Comparison of ENCODE assay signal across 26 cellular contexts in the genomic region with DNA sequence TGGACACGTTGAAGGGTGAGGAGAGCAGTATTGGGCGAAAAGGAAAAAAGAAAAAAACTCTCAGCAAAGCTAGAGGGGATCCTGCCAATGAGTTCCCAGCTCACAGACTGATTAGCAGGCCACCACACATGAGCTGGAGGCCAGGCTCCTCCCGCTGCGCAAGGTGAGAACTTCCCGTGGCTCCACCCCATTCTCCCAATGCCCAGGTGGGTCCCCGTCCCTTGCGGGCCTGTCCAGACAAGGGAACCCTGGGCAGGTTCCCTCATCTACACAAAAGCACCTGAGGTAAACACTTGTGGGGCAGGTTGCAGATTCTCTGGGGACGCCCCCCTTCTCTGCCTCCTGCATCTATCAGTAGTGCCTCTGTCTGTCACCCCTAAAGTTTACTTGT. TPM values are rescaled to one million over a fixed set of nuclear protein-coding genes. Genes with fewer than 3 reads are reported as not detected.
"Had no signal": no experiment of that assay in that cellular context is flagged by ENCODE, and none has a peak within 500 bp of the region (broad histone marks: within the 10 kb centered on the region; RNA-seq: fewer than 3 reads in every experiment).

No MANE protein-coding gene starts in this region.

- H3K9ac ChIP-seq: KMS-11 had no signal

- H3K4me2 ChIP-seq: KMS-11 had no signal

- H3K4me1 ChIP-seq: ascending aorta, body of pancreas had no signal

- H3K27me3 Mint-ChIP-seq: activated CD8-positive, alpha-beta memory T cell treated with anti-CD3 and anti-CD28 coated beads, Interleukin-2, amount 10 ng/mL, durations not matched to agents 7 days and 5 days; activated naive CD4-positive, alpha-beta T cell treated with anti-CD3 and anti-CD28 coated beads, Interleukin-2, amount 50 U/mL, for 24 hours; activated T-cell treated with anti-CD3 and anti-CD28 coated beads, Interleukin-2, amount 50 U/mL, for 24 hours; IgD-negative memory B cell had no signal

- H3K36me3 ChIP-seq: MG63 had no signal

- DNase-seq: activated CD4-positive, alpha-beta T cell treated with anti-CD3 and anti-CD28 coated beads for 48 hours; activated CD4-positive, alpha-beta T cell treated with anti-CD3 and anti-CD28 coated beads, Interleukin-2, amount 50 U/mL, for 48 hours; activated CD4-positive, CD25-positive, alpha-beta regulatory T cell treated with anti-CD3 and anti-CD28 coated beads, Interleukin-2, amount 50 U/mL, for 72 hours; activated CD8-positive, alpha-beta memory T cell treated with anti-CD3 and anti-CD28 coated beads, Interleukin-2, amount 10 ng/mL, durations not matched to agents 7 days and 5 days; activated effector memory CD4-positive, alpha-beta T cell treated with Interleukin-2 at 50 U/mL for 16 hours; activated naive CD4-positive, alpha-beta T cell; activated T-cell treated with anti-CD3 and anti-CD28 coated beads, Interleukin-2, amount 50 U/mL, for 24 hours; body of pancreas; MG63; NCI-H1092 treated with DMSO at 0.1 percent for 48 hours; NCI-H1417 treated with DMSO at 0.1 percent for 48 hours; NCI-H1694 treated with DMSO at 0.1 percent for 48 hours; NCI-H2029 treated with DMSO at 0.1 percent for 48 hours; NCI-H510A treated with DMSO at 0.1 percent for 48 hours; NCI-H69; NK-92 treated with Interleukin-12 subunit alpha and Interleukin-12 subunit beta, amount 100 ng/mL, for 24 hours; SHP77 had no signal

- H3K4me1 Mint-ChIP-seq: activated CD8-positive, alpha-beta memory T cell treated with anti-CD3 and anti-CD28 coated beads, Interleukin-2, amount 10 ng/mL, durations not matched to agents 7 days and 5 days; activated naive CD4-positive, alpha-beta T cell treated with anti-CD3 and anti-CD28 coated beads, Interleukin-2, amount 50 U/mL, for 24 hours; IgD-negative memory B cell had no signal

- H3K4me3 ChIP-seq: ascending aorta, body of pancreas, MG63 had no signal

- FAIRE-seq: bronchial epithelial cell had no signal

- H3K27ac ChIP-seq: ascending aorta, body of pancreas, KMS-11 had no signal

- ATAC-seq: activated CD8-positive, alpha-beta memory T cell treated with anti-CD3 and anti-CD28 coated beads, Interleukin-2, amount 10 ng/mL, durations not matched to agents 7 days and 5 days; body of pancreas; Panc1 had no signal

- H3K27me3 ChIP-seq: ascending aorta, body of pancreas, MG63 had no signal

- H3K4me3 Mint-ChIP-seq: activated CD8-positive, alpha-beta memory T cell treated with anti-CD3 and anti-CD28 coated beads, Interleukin-2, amount 10 ng/mL, durations not matched to agents 7 days and 5 days; activated naive CD4-positive, alpha-beta T cell treated with anti-CD3 and anti-CD28 coated beads, Interleukin-2, amount 50 U/mL, for 24 hours; activated T-cell treated with anti-CD3 and anti-CD28 coated beads, Interleukin-2, amount 50 U/mL, for 24 hours; activated T-helper 1 cell treated with anti-CD3 and anti-CD28 coated beads, Interleukin-12 subunit alpha, Interleukin-12 subunit beta, Interleukin-2, Interleukin-4 antibody, amounts not matched to agents 30 ng/mL and 10 ng/mL and 1 ng/mL, durations not matched to agents 14 hours and 24 hours and 36 hours; IgD-negative memory B cell; T-helper 1 cell treated with Interleukin-12 subunit alpha and Interleukin-12 subunit beta and Interleukin-4 antibody, amounts not matched to agents 30 μg/mL and 1 μg/mL, for 36 hours had no signal

- H3K27ac Mint-ChIP-seq: activated CD8-positive, alpha-beta memory T cell treated with anti-CD3 and anti-CD28 coated beads, Interleukin-2, amount 10 ng/mL, durations not matched to agents 7 days and 5 days; activated naive CD4-positive, alpha-beta T cell treated with anti-CD3 and anti-CD28 coated beads, Interleukin-2, amount 50 U/mL, for 24 hours; activated T-cell treated with anti-CD3 and anti-CD28 coated beads, Interleukin-2, amount 50 U/mL, for 24 hours; activated T-helper 1 cell treated with anti-CD3 and anti-CD28 coated beads, Interleukin-12 subunit alpha, Interleukin-12 subunit beta, Interleukin-2, Interleukin-4 antibody, amounts not matched to agents 30 ng/mL and 10 ng/mL and 1 ng/mL, durations not matched to agents 14 hours and 24 hours and 36 hours; IgD-negative memory B cell; T-helper 1 cell treated with Interleukin-12 subunit alpha and Interleukin-12 subunit beta and Interleukin-4 antibody, amounts not matched to agents 30 μg/mL and 1 μg/mL, for 36 hours had no signal

- H3K9me3 ChIP-seq: body of pancreas had no signal

RNA-seq across cellular contexts. Expression of a gene that starts 59.6 kb away (rescaled TPM):
- total RNA-seq: activated CD8-positive, alpha-beta memory T cell treated with anti-CD3 and anti-CD28 coated beads, Interleukin-2, amount 10 ng/mL, durations not matched to agents 7 days and 5 days; ascending aorta; bronchial epithelial cell; SK-MEL-5 had no signal
- polyA plus RNA-seq: IgD-negative memory B cell had no signal
